In the genomic region with DNA sequence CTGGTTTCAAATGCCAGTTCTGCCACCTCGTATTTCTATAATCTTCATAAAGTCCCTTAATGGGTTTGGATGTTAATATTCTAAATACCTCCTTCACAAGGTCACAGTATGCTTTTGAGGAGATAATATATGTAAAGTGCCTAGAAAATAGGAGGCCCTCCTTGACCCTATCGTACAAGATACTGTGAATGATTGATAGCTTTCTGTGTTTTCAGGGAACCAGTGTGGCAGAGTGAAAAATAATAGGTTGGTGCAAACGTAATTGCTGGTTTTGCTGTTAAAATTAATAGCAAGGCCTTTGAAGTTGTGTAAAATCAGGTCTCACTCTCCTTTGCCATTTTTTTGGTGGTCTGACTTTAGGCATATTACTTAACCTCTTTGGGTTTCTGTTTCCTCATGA, we compare ENCODE assay signal across 22 cellular contexts.
"Had no signal": no experiment of that assay in that cellular context is flagged by ENCODE, and none has a peak within 500 bp of the region (broad histone marks: within the 10 kb centered on the region; RNA-seq: fewer than 3 reads in every experiment).

No MANE protein-coding gene starts in this region.

- H3K9me3 ChIP-seq: prostate gland, right lobe of liver, suprapubic skin, thyroid gland had no signal

- H3K36me3 ChIP-seq: prostate gland, right lobe of liver, suprapubic skin, thyroid gland had no signal

- H3K27ac ChIP-seq: hepatocyte, parathyroid adenoma, prostate gland, right lobe of liver, suprapubic skin, thyroid gland had no signal

- H3K27me3 ChIP-seq: dorsolateral prefrontal cortex, hepatocyte, right lobe of liver, suprapubic skin, thyroid gland had no signal

- ATAC-seq: left cardiac atrium; left ventricle myocardium superior; right lobe of liver; stimulated activated effector memory CD8-positive, alpha-beta T cell treated with anti-CD3 and anti-CD28 coated beads, Interleukin-12 subunit alpha, Interleukin-12 subunit beta, amount 100 ng/mL, for 72 hours; stimulated activated naive CD8-positive, alpha-beta T cell treated with anti-CD3 and anti-CD28 coated beads, Interleukin-15, Interleukin-2, amounts not matched to agents 100 U/mL and 50 U/mL, for 24 hours had no signal

- DNase-seq: dorsolateral prefrontal cortex; effector CD8-positive, alpha-beta T cell; foreskin melanocyte; head of caudate nucleus; kidney; left cardiac atrium; left ventricle myocardium superior; mesenchymal stem cell; naive B cell; retina; right lobe of liver; stimulated activated CD4-positive, alpha-beta T cell treated with anti-CD3 and anti-CD28 coated beads, Interleukin-4, amount 100 ng/mL, for 1 hour; stimulated activated CD8-positive, alpha-beta memory T cell treated with anti-CD3 and anti-CD28 coated beads, Interleukin-4, amount 100 ng/mL, for 48 hours; stimulated activated naive CD8-positive, alpha-beta T cell treated with anti-CD3 and anti-CD28 coated beads, Interleukin-15, Interleukin-2, amounts not matched to agents 100 U/mL and 50 U/mL, for 24 hours; thyroid gland had no signal

- H3K4me3 ChIP-seq: dorsolateral prefrontal cortex, hepatocyte, lung, prostate gland, right lobe of liver, suprapubic skin, thyroid gland had no signal

- H3K4me1 ChIP-seq: parathyroid adenoma, prostate gland, thyroid gland had no signal

- H3K79me2 ChIP-seq: hepatocyte, parathyroid adenoma had no signal

- H3K9ac ChIP-seq: parathyroid adenoma had no signal

- H3K4me2 ChIP-seq: hepatocyte had no signal

- H2AFZ ChIP-seq: hepatocyte, parathyroid adenoma had no signal

- FAIRE-seq: urothelium cell line had no signal
